Comparison of ENCODE assay signal across 8 cellular contexts in genomic region chr16:50152386-50152806, GRCh38. TPM values are rescaled to one million over a fixed set of nuclear protein-coding genes. Genes with fewer than 3 reads are reported as not detected.
DNase-seq lines count a peak whose midpoint lies in the region; ATAC-seq and TF ChIP-seq lines count a peak whose summit lies in the region.

No MANE protein-coding gene starts in this region.

- TF ChIP-seq CTCF in AG10803 (conservative IDR thresholded peaks at IDR 0.05; ENCODE audit: low read length) (no peak), ascending aorta (IDR thresholded peaks at IDR 0.05) (no peak)

- H3K27me3 Mint-ChIP-seq in T-helper 1 cell treated with Interleukin-12 subunit alpha and Interleukin-12 subunit beta and Interleukin-4 antibody, amounts not matched to agents 30 μg/mL and 1 μg/mL, for 36 hours (ENCODE audit: low read depth) = no peaks in the 10 kb centered on the region

- intact Hi-C loops in ascending aorta (cut with DNase I) = loop anchor here (2.0 to 10.0 kb wide), 9 partner anchors 50 to 590 kb away; partner anchors contain the start of genes BRD7, CNEP1R1, CYLD and HEATR3

- H3K4me1 ChIP-seq in ascending aorta = peaks cover 0 to 12% of the 10 kb centered on the region in 2 donors

- no peaks in the 10 kb centered on the region for H3K27me3 ChIP-seq in ascending aorta

- H3K36me3 ChIP-seq in ascending aorta = no peaks in the 10 kb centered on the region

- no peaks in the 10 kb centered on the region for H3K9me3 ChIP-seq in ascending aorta

- H3K27ac Mint-ChIP-seq in T-helper 1 cell treated with Interleukin-12 subunit alpha and Interleukin-12 subunit beta and Interleukin-4 antibody, amounts not matched to agents 30 μg/mL and 1 μg/mL, for 36 hours = peak overlapping the region; percentile 98

- H3K4me1 Mint-ChIP-seq in T-helper 1 cell treated with Interleukin-12 subunit alpha and Interleukin-12 subunit beta and Interleukin-4 antibody, amounts not matched to agents 30 μg/mL and 1 μg/mL, for 36 hours (ENCODE audit: low read depth) = peaks cover 30% of the 10 kb centered on the region

- H3K9me3 Mint-ChIP-seq in T-helper 1 cell treated with Interleukin-12 subunit alpha and Interleukin-12 subunit beta and Interleukin-4 antibody, amounts not matched to agents 30 μg/mL and 1 μg/mL, for 36 hours = no peaks in the 10 kb centered on the region

- H3K4me3 ChIP-seq in AG10803 (ENCODE audit: low read length) (peak overlapping the region; percentile 74), ascending aorta (peak overlapping the region; percentile 69 to 90)

- peak; percentile 50 for ATAC-seq in GM19328 (IDR thresholded peaks at IDR 0.05; ENCODE audit: unreplicated experiment)
- ATAC-seq in HG03439 (IDR thresholded peaks at IDR 0.05; ENCODE audit: unreplicated experiment) = peak; percentile 52

- H3K27ac ChIP-seq in ascending aorta = peak overlapping the region; percentile 96

- peak overlapping the region; percentile 91 for H3K4me3 Mint-ChIP-seq in T-helper 1 cell treated with Interleukin-12 subunit alpha and Interleukin-12 subunit beta and Interleukin-4 antibody, amounts not matched to agents 30 μg/mL and 1 μg/mL, for 36 hours

- DNase-seq in AG10803 (ENCODE audit: low read depth) (peak; percentile 32), ascending aorta (ENCODE audit: low spot score in 2 of 2) (peak in 1 of 2 donors; percentile 74), iris pigment epithelial cell (ENCODE audit: low read depth) (peak; percentile 43), HuH-7.5 (ENCODE audit: low spot score) (no peak)
- peak in 3 of 4 experiments; percentile 33 to 74 (median 60) for DNase-seq in stimulated activated CD4-positive, alpha-beta T cell treated with anti-CD3 and anti-CD28 coated beads, Interleukin-1b, Interleukin-23, amount 100 ng/mL, for 24 hours (ENCODE audit: low read depth in 4 of 4, low spot score in 1 of 4)

- peaks cover 10% of the 10 kb centered on the region for H3K36me3 Mint-ChIP-seq in T-helper 1 cell treated with Interleukin-12 subunit alpha and Interleukin-12 subunit beta and Interleukin-4 antibody, amounts not matched to agents 30 μg/mL and 1 μg/mL, for 36 hours (ENCODE audit: low read depth)

RNA-seq across cellular contexts. Expression of gene TENT4B, which starts 0.7 kb away (rescaled TPM):
- total RNA-seq in ascending aorta = 38.1 TPM
